Comparison of ENCODE assay signal across 8 cellular contexts in the genomic region with DNA sequence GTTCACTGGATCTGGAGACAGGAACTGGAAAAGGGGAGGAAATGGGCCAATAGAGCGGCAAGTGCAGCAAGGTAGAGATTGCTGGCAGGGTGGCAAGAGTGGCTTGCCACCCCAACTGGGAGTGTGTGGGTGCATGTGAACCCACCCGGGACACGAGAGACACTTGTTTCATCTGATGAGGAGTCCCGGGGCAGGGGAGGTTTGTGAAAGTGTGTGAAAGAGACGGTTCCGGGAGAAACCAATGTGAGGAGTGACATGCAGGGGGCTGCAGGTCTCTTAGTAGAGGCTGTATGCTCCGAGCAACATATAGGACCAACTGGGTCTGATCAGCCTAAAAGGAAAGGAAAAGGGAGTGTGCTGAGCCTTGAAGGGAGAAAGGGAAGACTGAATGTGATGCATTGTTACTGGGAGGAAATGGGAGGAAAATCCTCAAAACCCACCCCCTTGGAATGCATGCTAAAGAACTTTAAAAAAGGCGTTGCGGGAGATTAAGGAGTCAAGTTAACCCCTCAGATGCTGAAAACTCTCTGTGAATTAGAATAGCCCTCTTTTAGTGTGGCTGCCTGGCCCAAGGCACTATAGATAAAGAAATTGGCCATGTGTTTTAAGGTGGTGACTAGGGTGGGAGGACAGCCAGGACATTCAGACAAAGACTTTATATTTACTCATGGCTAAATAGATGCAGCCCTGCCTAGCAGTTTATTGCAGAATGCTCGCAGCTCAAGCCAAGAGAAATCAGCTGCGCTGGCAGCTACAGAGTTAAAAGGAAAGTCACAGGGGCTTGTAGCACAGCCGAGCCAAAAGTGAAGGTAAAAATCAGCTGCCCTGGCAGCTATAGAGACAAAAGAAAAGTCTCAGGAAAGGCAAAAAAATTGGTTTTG. TPM values are rescaled to one million over a fixed set of nuclear protein-coding genes. Genes with fewer than 3 reads are reported as not detected.
A peak's percentile ranks its signal among the peaks of the same experiment; 100 is the strongest.
DNase-seq lines count a peak whose midpoint lies in the region; ATAC-seq, FAIRE-seq and TF ChIP-seq lines count a peak whose summit lies in the region.

No MANE protein-coding gene starts in this region.

- intact Hi-C loops in thyroid gland (cut with DNase I) = no loop called here

- H3K4me3 Mint-ChIP-seq in activated CD4-positive, alpha-beta memory T cell treated with anti-CD3 and anti-CD28 coated beads, Interleukin-2, amount 10 ng/mL, durations not matched to agents 7 days and 5 days = no peak overlapping the region

- H3K9me3 ChIP-seq in A549 = no peaks in the 10 kb centered on the region
- H3K9me3 ChIP-seq in GM23248 (ENCODE audit: low read depth) = no peaks in the 10 kb centered on the region
- no peaks in the 10 kb centered on the region for H3K9me3 ChIP-seq in iPS-18c (ENCODE audit: control insufficient read depth, insufficient read depth, low read length)
- H3K9me3 ChIP-seq in thyroid gland = no peaks in the 10 kb centered on the region

- no peaks in the 10 kb centered on the region for H3K36me3 ChIP-seq in GM23248 (ENCODE audit: low read depth)
- H3K36me3 ChIP-seq in thyroid gland = no peaks in the 10 kb centered on the region

- TF ChIP-seq POLR2A in A549 (IDR thresholded peaks at IDR 0.05; ENCODE audit: low read length) (no peak), thyroid gland (IDR thresholded peaks at IDR 0.05) (no peak)

- POLR2A ChIA-PET in A549 (lab: Yijun Ruan, JAX) = no interaction called here
- POLR2A ChIA-PET in activated CD4-positive, alpha-beta memory T cell treated with anti-CD3 and anti-CD28 coated beads, Interleukin-2, amount 10 ng/mL, durations not matched to agents 7 days and 5 days (lab: Charles Lee) = interaction anchor here (1.4 to 2.1 kb wide), 3 partner anchors 10 to 196 kb away, joined by 4 to 10 read pairs (median 5); partner anchors contain the start of genes BTLA, CD200 and SLC9C1

- H2AFZ ChIP-seq in GM23248 = peak overlapping the region; percentile 98

- ATAC-seq in A549 (no peak), HG03196 (IDR thresholded peaks at IDR 0.05; ENCODE audit: unreplicated experiment) (no peak)

- TF ChIP-seq CTCF in A549 (IDR thresholded peaks at IDR 0.05) (no peak), thyroid gland (IDR thresholded peaks at IDR 0.05) (no peak)

- no peaks in the 10 kb centered on the region for H3K4me1 ChIP-seq in A549
- peaks cover 9% of the 10 kb centered on the region for H3K4me1 ChIP-seq in GM23248 (ENCODE audit: insufficient read depth)
- H3K4me1 ChIP-seq in thyroid gland = peaks cover 0 to 3% of the 10 kb centered on the region in 2 donors

- FAIRE-seq in A549 (lab: Jason Lieb, UNC) = no peak

- no peaks in the 10 kb centered on the region for H3F3A ChIP-seq in GM23248 (ENCODE audit: insufficient read depth)

- in situ Hi-C loops in GM23248 (cut with MboI) = no loop called here

- H4K20me1 ChIP-seq in GM23248 (ENCODE audit: insufficient read depth) = no peaks in the 10 kb centered on the region

- H3K79me2 ChIP-seq in GM23248 (ENCODE audit: insufficient read depth) = no peaks in the 10 kb centered on the region

- H3K27ac ChIP-seq in A549 (no peak overlapping the region), GM23248 (no peak overlapping the region), thyroid gland (no peak overlapping the region)

- no peaks in the 10 kb centered on the region for H3K27me3 Mint-ChIP-seq in activated CD4-positive, alpha-beta memory T cell treated with anti-CD3 and anti-CD28 coated beads, Interleukin-2, amount 10 ng/mL, durations not matched to agents 7 days and 5 days

- H3K4me1 Mint-ChIP-seq in activated CD4-positive, alpha-beta memory T cell treated with anti-CD3 and anti-CD28 coated beads, Interleukin-2, amount 10 ng/mL, durations not matched to agents 7 days and 5 days = peaks cover 10% of the 10 kb centered on the region

- H3K4me2 ChIP-seq in A549 = 0 out of 3 replicates have a peak overlapping the region, but pooled peaks have one; percentile 14
- H3K4me2 ChIP-seq in GM23248 (ENCODE audit: unreplicated experiment) = peak overlapping the region; percentile 90

- no peak overlapping the region for H3K27ac Mint-ChIP-seq in activated CD4-positive, alpha-beta memory T cell treated with anti-CD3 and anti-CD28 coated beads, Interleukin-2, amount 10 ng/mL, durations not matched to agents 7 days and 5 days

- 59% methylated on average over 12 of the region's 12 CpGs for WGBS in A549 (ENCODE audit: missing lambda C conversion rate)
- WGBS in GM23248 (ENCODE audit: low coverage in 1 of 2, low lambda C conversion rate in 2 of 2, missing lambda C conversion rate in 2 of 2), 2 experiments = 16 to 18% methylated on average over 12 of the region's 12 CpGs
- 21 to 29% methylated on average over 12 of the region's 12 CpGs for WGBS in thyroid gland, 2 donors

- H3K27me3 ChIP-seq in GM23248 (replicated peaks; ENCODE audit: insufficient read depth) = no peaks in the 10 kb centered on the region
- no peaks in the 10 kb centered on the region for H3K27me3 ChIP-seq in thyroid gland

- no peaks in the 10 kb centered on the region for H3K9me3 Mint-ChIP-seq in activated CD4-positive, alpha-beta memory T cell treated with anti-CD3 and anti-CD28 coated beads, Interleukin-2, amount 10 ng/mL, durations not matched to agents 7 days and 5 days

- H3K4me3 ChIP-seq in A549 = no peak overlapping the region
- H3K4me3 ChIP-seq in GM23248 = peak overlapping the region; percentile 72
- peak overlapping the region; percentile 28; the same call in 1 of the 2 replicates for H3K4me3 ChIP-seq in iPS-18c (ENCODE audit: insufficient read depth, low read depth, low read length)
- H3K4me3 ChIP-seq in thyroid gland (replicated peaks in 1 of 3) = peak overlapping the region in 2 of 3 donors; percentile 33 to 36

- CTCF ChIA-PET in A549 (lab: Yijun Ruan, JAX) = interaction anchor here (1.1 to 2.9 kb wide), 3 partner anchors 10 to 33 kb away, joined by 3 to 16 read pairs (median 3); partner anchors contain the start of gene SLC9C1
- CTCF ChIA-PET in activated CD4-positive, alpha-beta memory T cell treated with anti-CD3 and anti-CD28 coated beads, Interleukin-2, amount 10 ng/mL, durations not matched to agents 7 days and 5 days (lab: Charles Lee) = interaction anchor here (0.9 to 3.6 kb wide), 6 partner anchors 10 to 196 kb away, joined by 3 to 35 read pairs (median 3); partner anchors contain the start of genes BTLA and SLC9C1

- TF ChIP-seq EP300 in A549 (IDR thresholded peaks at IDR 0.05) = no peak

- no peaks in the 10 kb centered on the region for H3K9me2 ChIP-seq in GM23248 (ENCODE audit: insufficient read depth)

- H3K36me3 Mint-ChIP-seq in activated CD4-positive, alpha-beta memory T cell treated with anti-CD3 and anti-CD28 coated beads, Interleukin-2, amount 10 ng/mL, durations not matched to agents 7 days and 5 days (ENCODE audit: low read depth) = no peaks in the 10 kb centered on the region

- peak overlapping the region; percentile 15 for H3K9ac ChIP-seq in GM23248

- DNase-seq in A549 (ENCODE audit: low read depth in 1 of 2, low spot score in 1 of 2) (no peak), GM23248 (peak; percentile 24), thyroid gland (peak in 1 of 2 donors; percentile 19), NCI-H510A (lab: John Stamatoyannopoulos, UW) (no peak), DMS153 (lab: John Stamatoyannopoulos, UW) (no peak)
- peak; percentile 29 for DNase-seq in activated CD4-positive, alpha-beta memory T cell treated with anti-CD3 and anti-CD28 coated beads, Interleukin-2, amount 10 ng/mL, durations not matched to agents 7 days and 5 days

- no peak for TF ChIP-seq RAD21 in A549 (conservative IDR thresholded peaks at IDR 0.05 in 1 of 2, IDR thresholded peaks at IDR 0.05 in 1 of 2)

TF ChIP-seq in A549, 52 proteins besides CTCF, POLR2A, EP300 and RAD21 (continues in another document):
- TF ChIP-seq JUN (IDR thresholded peaks at IDR 0.05) (no peak), KDM5A (IDR thresholded peaks at IDR 0.05) (no peak)
- TF ChIP-seq, protein P1, sequence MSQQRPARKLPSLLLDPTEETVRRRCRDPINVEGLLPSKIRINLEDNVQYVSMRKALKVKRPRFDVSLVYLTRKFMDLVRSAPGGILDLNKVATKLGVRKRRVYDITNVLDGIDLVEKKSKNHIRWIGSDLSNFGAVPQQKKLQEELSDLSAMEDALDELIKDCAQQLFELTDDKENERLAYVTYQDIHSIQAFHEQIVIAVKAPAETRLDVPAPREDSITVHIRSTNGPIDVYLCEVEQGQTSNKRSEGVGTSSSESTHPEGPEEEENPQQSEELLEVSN (IDR thresholded peaks at IDR 0.05; ENCODE audit: borderline replicate concordance, low read depth) = no peak
- TF ChIP-seq, protein P2, sequence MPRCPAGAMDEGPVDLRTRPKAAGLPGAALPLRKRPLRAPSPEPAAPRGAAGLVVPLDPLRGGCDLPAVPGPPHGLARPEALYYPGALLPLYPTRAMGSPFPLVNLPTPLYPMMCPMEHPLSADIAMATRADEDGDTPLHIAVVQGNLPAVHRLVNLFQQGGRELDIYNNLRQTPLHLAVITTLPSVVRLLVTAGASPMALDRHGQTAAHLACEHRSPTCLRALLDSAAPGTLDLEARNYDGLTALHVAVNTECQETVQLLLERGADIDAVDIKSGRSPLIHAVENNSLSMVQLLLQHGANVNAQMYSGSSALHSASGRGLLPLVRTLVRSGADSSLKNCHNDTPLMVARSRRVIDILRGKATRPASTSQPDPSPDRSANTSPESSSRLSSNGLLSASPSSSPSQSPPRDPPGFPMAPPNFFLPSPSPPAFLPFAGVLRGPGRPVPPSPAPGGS (IDR thresholded peaks at IDR 0.05) = no peak

RNA-seq across cellular contexts. Expression of gene SLC9C1, which starts 9.1 kb away (rescaled TPM):
- not detected in 2 replicates for polyA plus RNA-seq in A549 (2011; rRNA removed)
- not detected in 2 replicates for polyA plus RNA-seq in A549 (2012; cell fraction: cytosol; rRNA removed)
- not detected in 2 replicates for polyA plus RNA-seq in A549 (2012; cell fraction: nucleus; rRNA removed)
- polyA plus RNA-seq in A549 (2017; fragmentation: RNase III; extraction: RNeasy Plus Mini Kit Qiagen cat#74134 plus additional on column Dnase treatment) = not detected in 3 replicates
- not detected in 2 replicates for polyA minus RNA-seq in A549 (2011; rRNA and poly(A)+ RNA removed)
- not detected in 2 replicates for total RNA-seq in GM23248 (2014; rRNA removed; shearing (Covaris generic))
- not detected in 2 replicates for polyA plus RNA-seq in GM23248 (2016; fragmentation: Nextera tagmentation; extraction: Ambion mirVana)
- total RNA-seq in activated CD4-positive, alpha-beta memory T cell treated with anti-CD3 and anti-CD28 coated beads, Interleukin-2, amount 10 ng/mL, durations not matched to agents 7 days and 5 days = not detected
- total RNA-seq in thyroid gland = under 1 TPM in 1 of 4 donors, not detected in 3; 0.11 TPM

RNA-seq across cellular contexts. Expression of gene CD200, which starts 29.8 kb away (rescaled TPM):
- polyA plus RNA-seq in A549 (2011; rRNA removed) = not detected in 2 replicates
- not detected in 2 replicates for polyA plus RNA-seq in A549 (2012; cell fraction: cytosol; rRNA removed)
- polyA plus RNA-seq in A549 (2012; cell fraction: nucleus; rRNA removed) = not detected in 2 replicates
- not detected in 3 replicates for polyA plus RNA-seq in A549 (2017; fragmentation: RNase III; extraction: RNeasy Plus Mini Kit Qiagen cat#74134 plus additional on column Dnase treatment)
- polyA minus RNA-seq in A549 (2011; rRNA and poly(A)+ RNA removed) = not detected in 2 replicates
- total RNA-seq in GM23248 (2014; rRNA removed; shearing (Covaris generic)) = 0.76 TPM in 1 of 2 replicates, not detected in the other
- 0.18 and 0.20 TPM in 2 replicates for polyA plus RNA-seq in GM23248 (2016; fragmentation: Nextera tagmentation; extraction: Ambion mirVana)
- 1 to 10 TPM; 9.1 to 9.2 TPM for total RNA-seq in activated CD4-positive, alpha-beta memory T cell treated with anti-CD3 and anti-CD28 coated beads, Interleukin-2, amount 10 ng/mL, durations not matched to agents 7 days and 5 days
- total RNA-seq in thyroid gland = 10 to 100 TPM; 13.2 to 18.7 (median 15.8) TPM

Comparison
In these comparisons a context has a peak if more than half of its experiments do, and no peak if none do; other contexts are left out.
1. DNase-seq: peak in GM23248 (single experiment) and activated CD4-positive, alpha-beta memory T cell treated with anti-CD3 and anti-CD28 coated beads, Interleukin-2, amount 10 ng/mL, durations not matched to agents 7 days and 5 days (single experiment); none in A549 (0 of 2), NCI-H510A (single experiment) and DMS153 (single experiment).